ENCODE assay signal across 22 cellular contexts in the genomic region with DNA sequence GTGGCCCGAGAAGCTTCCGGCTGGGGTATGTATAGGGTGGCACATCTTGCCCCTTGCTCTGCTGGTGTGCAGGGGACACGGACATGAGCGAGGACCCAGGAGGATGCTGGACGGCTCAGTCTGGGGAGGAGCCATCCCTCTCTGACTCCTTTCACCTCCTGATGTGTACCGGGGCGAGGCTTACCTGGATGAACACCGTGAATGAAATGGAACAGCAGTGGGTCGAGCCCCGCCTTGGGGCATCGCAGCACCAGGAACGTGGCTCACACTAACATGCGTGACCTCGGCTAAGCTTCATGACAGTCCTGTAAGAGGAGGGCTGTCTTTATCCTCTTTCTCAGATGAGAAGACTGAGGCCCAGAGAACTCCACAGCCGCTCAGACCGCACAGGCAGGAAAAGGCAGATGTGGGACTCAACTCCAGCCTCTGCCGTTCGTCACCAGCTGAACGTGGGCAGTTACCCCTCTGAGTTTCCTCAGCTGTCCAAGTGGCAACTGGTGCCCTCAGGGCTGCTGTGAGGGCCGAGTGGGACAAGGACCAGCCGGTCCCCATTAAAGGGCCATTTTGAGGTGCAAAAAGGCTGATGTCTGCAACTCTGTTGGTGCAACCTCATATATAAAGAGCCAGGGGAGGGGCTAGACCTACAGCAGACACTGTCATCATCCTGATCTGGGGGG. TPM values are rescaled to one million over a fixed set of nuclear protein-coding genes. Genes with fewer than 3 reads are reported as not detected.
A peak's percentile ranks its signal among the peaks of the same experiment; 100 is the strongest.
DNase-seq lines count a peak whose midpoint lies in the region; ATAC-seq and TF ChIP-seq lines count a peak whose summit lies in the region.
"Had no signal": no experiment of that assay in that cellular context is flagged by ENCODE, and none has a peak within 500 bp of the region (broad histone marks: within the 10 kb centered on the region; RNA-seq: fewer than 3 reads in every experiment).

No MANE protein-coding gene starts in this region.

- no peak overlapping the region for H3K4me3 ChIP-seq in suprapubic skin
- H3K4me3 ChIP-seq: GM23338 had no signal

- H3K36me3 ChIP-seq in suprapubic skin: no peaks in the 10 kb centered on the region

- TF ChIP-seq CTCF in glutamatergic neuron (IDR thresholded peaks at IDR 0.05; ENCODE audit: partially characterized antibody, unreplicated experiment) (no peak), omental fat pad (IDR thresholded peaks at IDR 0.05) (no peak), suprapubic skin (IDR thresholded peaks at IDR 0.05) (no peak), WTC11 (IDR thresholded peaks at IDR 0.05) (no peak)

- H3K4me3 Mint-ChIP-seq in glutamatergic neuron (ENCODE audit: unreplicated experiment) (no peak overlapping the region), WTC11 (no peak overlapping the region)
- H3K4me3 Mint-ChIP-seq: CD8-positive, alpha-beta T cell; GM23338 had no signal

- 74% methylated on average over 21 of the region's 21 CpGs for WGBS in suprapubic skin

- DNase-seq in cardiac septum (ENCODE audit: low spot score) (peak; percentile 53), left cardiac atrium (no peak), glutamatergic neuron (peak; percentile 3), omental fat pad (ENCODE audit: low spot score) (peak; percentile 19), suprapubic skin (ENCODE audit: low spot score in 2 of 2) (peak; percentile 31 to 75), mucosa of gallbladder (ENCODE audit: low spot score) (no peak), WTC11 (ENCODE audit: low spot score) (no peak), NCI-H1105 (lab: John Stamatoyannopoulos, UW) (no peak)
- DNase-seq: 8988T; C1 segment of cervical spinal cord; CD8-positive, alpha-beta T cell; HCEC 1CT; IMR-90; MV-4-11; NCI-H1694; NCI-H2081; NCI-H2171; NCI-H446; NCI-H526; OCI-M1 had no signal

- peaks cover 10% of the 10 kb centered on the region for H3K27me3 Mint-ChIP-seq in glutamatergic neuron (ENCODE audit: unreplicated experiment)
- H3K27me3 Mint-ChIP-seq in WTC11 (ENCODE audit: low read depth): peaks cover 4% of the 10 kb centered on the region

- CTCF ChIA-PET in WTC11 (lab: Charles Lee): interaction anchor here (1.2 kb wide), 1 partner anchor 7 kb away, joined by 3 read pairs; no protein-coding TSS in a partner anchor

- intact Hi-C loops in cardiac septum (cut with DNase I): no loop called here
- intact Hi-C loops in left cardiac atrium (cut with DNase I): no loop called here

- H3K4me1 ChIP-seq in suprapubic skin: peaks cover 7% of the 10 kb centered on the region

- H3K27ac Mint-ChIP-seq in glutamatergic neuron (ENCODE audit: unreplicated experiment) (no peak overlapping the region), WTC11 (no peak overlapping the region)
- H3K27ac Mint-ChIP-seq: CD8-positive, alpha-beta T cell; GM23338 had no signal

- no peak overlapping the region for H3K27ac ChIP-seq in suprapubic skin

- POLR2A ChIA-PET in WTC11 (lab: Charles Lee): no interaction called here

- H3K9me3 Mint-ChIP-seq in glutamatergic neuron (ENCODE audit: unreplicated experiment): peaks cover 15% of the 10 kb centered on the region
- H3K9me3 Mint-ChIP-seq in WTC11: peaks cover 10% of the 10 kb centered on the region
- H3K9me3 Mint-ChIP-seq: CD8-positive, alpha-beta T cell had no signal

- H3K9me3 ChIP-seq in suprapubic skin: no peaks in the 10 kb centered on the region

- H3K4me1 Mint-ChIP-seq in glutamatergic neuron (ENCODE audit: low read depth, unreplicated experiment): peaks cover 2% of the 10 kb centered on the region
- H3K4me1 Mint-ChIP-seq in WTC11: no peaks in the 10 kb centered on the region

- no peak for TF ChIP-seq EP300 in suprapubic skin (IDR thresholded peaks at IDR 0.05)

- H3K36me3 Mint-ChIP-seq in glutamatergic neuron (ENCODE audit: unreplicated experiment) (no peaks in the 10 kb centered on the region), WTC11 (no peaks in the 10 kb centered on the region)
- H3K36me3 Mint-ChIP-seq: CD8-positive, alpha-beta T cell had no signal

- ATAC-seq in left cardiac atrium: no peak
- no peak for ATAC-seq in omental fat pad (ENCODE audit: low FRiP score)
- no peak for ATAC-seq in WTC11
- ATAC-seq: CD8-positive, alpha-beta T cell; GM23338; Right ventricle myocardium inferior had no signal

- no peak for TF ChIP-seq POLR2A in suprapubic skin (IDR thresholded peaks at IDR 0.05)

- H3K27me3 ChIP-seq in suprapubic skin: peaks cover 59% of the 10 kb centered on the region

TF ChIP-seq in WTC11, 78 proteins besides CTCF, POLR2A, EP300 and RAD21 (continues in another document):
- TF ChIP-seq ZNF416 (CRISPR knock-in tag; IDR thresholded peaks at IDR 0.05) (no peak), CREB1 (CRISPR knock-in tag; IDR thresholded peaks at IDR 0.05) (no peak), ZNF121 (CRISPR knock-in tag; IDR thresholded peaks at IDR 0.05) (no peak), KAT7 (CRISPR knock-in tag; IDR thresholded peaks at IDR 0.05; ENCODE audit: borderline replicate concordance) (no peak), SMAD4 (CRISPR knock-in tag; IDR thresholded peaks at IDR 0.05) (no peak)
- TF ChIP-seq, protein P1, sequence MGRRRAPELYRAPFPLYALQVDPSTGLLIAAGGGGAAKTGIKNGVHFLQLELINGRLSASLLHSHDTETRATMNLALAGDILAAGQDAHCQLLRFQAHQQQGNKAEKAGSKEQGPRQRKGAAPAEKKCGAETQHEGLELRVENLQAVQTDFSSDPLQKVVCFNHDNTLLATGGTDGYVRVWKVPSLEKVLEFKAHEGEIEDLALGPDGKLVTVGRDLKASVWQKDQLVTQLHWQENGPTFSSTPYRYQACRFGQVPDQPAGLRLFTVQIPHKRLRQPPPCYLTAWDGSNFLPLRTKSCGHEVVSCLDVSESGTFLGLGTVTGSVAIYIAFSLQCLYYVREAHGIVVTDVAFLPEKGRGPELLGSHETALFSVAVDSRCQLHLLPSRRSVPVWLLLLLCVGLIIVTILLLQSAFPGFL (CRISPR knock-in tag; IDR thresholded peaks at IDR 0.05; ENCODE audit: borderline replicate concordance): no peak
- TF ChIP-seq, protein P2, sequence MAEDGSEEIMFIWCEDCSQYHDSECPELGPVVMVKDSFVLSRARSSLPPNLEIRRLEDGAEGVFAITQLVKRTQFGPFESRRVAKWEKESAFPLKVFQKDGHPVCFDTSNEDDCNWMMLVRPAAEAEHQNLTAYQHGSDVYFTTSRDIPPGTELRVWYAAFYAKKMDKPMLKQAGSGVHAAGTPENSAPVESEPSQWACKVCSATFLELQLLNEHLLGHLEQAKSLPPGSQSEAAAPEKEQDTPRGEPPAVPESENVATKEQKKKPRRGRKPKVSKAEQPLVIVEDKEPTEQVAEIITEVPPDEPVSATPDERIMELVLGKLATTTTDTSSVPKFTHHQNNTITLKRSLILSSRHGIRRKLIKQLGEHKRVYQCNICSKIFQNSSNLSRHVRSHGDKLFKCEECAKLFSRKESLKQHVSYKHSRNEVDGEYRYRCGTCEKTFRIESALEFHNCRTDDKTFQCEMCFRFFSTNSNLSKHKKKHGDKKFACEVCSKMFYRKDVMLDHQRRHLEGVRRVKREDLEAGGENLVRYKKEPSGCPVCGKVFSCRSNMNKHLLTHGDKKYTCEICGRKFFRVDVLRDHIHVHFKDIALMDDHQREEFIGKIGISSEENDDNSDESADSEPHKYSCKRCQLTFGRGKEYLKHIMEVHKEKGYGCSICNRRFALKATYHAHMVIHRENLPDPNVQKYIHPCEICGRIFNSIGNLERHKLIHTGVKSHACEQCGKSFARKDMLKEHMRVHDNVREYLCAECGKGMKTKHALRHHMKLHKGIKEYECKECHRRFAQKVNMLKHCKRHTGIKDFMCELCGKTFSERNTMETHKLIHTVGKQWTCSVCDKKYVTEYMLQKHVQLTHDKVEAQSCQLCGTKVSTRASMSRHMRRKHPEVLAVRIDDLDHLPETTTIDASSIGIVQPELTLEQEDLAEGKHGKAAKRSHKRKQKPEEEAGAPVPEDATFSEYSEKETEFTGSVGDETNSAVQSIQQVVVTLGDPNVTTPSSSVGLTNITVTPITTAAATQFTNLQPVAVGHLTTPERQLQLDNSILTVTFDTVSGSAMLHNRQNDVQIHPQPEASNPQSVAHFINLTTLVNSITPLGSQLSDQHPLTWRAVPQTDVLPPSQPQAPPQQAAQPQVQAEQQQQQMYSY (CRISPR knock-in tag; IDR thresholded peaks at IDR 0.05): no peak
- TF ChIP-seq, protein P3, sequence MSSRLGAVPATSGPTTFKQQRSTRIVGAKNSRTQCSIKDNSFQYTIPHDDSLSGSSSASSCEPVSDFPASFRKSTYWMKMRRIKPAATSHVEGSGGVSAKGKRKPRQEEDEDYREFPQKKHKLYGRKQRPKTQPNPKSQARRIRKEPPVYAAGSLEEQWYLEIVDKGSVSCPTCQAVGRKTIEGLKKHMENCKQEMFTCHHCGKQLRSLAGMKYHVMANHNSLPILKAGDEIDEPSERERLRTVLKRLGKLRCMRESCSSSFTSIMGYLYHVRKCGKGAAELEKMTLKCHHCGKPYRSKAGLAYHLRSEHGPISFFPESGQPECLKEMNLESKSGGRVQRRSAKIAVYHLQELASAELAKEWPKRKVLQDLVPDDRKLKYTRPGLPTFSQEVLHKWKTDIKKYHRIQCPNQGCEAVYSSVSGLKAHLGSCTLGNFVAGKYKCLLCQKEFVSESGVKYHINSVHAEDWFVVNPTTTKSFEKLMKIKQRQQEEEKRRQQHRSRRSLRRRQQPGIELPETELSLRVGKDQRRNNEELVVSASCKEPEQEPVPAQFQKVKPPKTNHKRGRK (CRISPR knock-in tag; IDR thresholded peaks at IDR 0.05; ENCODE audit: borderline replicate concordance): no peak
- TF ChIP-seq, protein P4, sequence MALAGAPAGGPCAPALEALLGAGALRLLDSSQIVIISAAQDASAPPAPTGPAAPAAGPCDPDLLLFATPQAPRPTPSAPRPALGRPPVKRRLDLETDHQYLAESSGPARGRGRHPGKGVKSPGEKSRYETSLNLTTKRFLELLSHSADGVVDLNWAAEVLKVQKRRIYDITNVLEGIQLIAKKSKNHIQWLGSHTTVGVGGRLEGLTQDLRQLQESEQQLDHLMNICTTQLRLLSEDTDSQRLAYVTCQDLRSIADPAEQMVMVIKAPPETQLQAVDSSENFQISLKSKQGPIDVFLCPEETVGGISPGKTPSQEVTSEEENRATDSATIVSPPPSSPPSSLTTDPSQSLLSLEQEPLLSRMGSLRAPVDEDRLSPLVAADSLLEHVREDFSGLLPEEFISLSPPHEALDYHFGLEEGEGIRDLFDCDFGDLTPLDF (CRISPR knock-in tag; IDR thresholded peaks at IDR 0.05): no peak

RNA-seq across cellular contexts. Expression of a gene that starts 54.5 kb away (rescaled TPM):
- total RNA-seq in cardiac septum (15.2 TPM), left cardiac atrium (10 to 100 TPM; 37.3 to 42.3 TPM), glutamatergic neuron (ENCODE audit: unreplicated experiment) (95.2 TPM), omental fat pad (100 to 1,000 TPM in 2 of 4 donors, 10 to 100 TPM in 2; 85.6 to 244 (median 107) TPM), suprapubic skin (100 to 1,000 TPM in 2 of 4 donors, 10 to 100 TPM in 2; 32.0 to 130 (median 95.3) TPM), mucosa of gallbladder (256 TPM), WTC11 (2021) (32.3 to 41.2 TPM (median 40.1 TPM) in 3 replicates)

Comparison
In these comparisons a context has a peak if more than half of its experiments do, and no peak if none do; other contexts are left out.
1. DNase-seq: peak in cardiac septum (single experiment), glutamatergic neuron (single experiment), omental fat pad (single experiment) and suprapubic skin (2 of 2); none in left cardiac atrium (single experiment), mucosa of gallbladder (single experiment), WTC11 (single experiment) and NCI-H1105 (single experiment).